ENCODE assay signal across 15 cellular contexts in the genomic region with DNA sequence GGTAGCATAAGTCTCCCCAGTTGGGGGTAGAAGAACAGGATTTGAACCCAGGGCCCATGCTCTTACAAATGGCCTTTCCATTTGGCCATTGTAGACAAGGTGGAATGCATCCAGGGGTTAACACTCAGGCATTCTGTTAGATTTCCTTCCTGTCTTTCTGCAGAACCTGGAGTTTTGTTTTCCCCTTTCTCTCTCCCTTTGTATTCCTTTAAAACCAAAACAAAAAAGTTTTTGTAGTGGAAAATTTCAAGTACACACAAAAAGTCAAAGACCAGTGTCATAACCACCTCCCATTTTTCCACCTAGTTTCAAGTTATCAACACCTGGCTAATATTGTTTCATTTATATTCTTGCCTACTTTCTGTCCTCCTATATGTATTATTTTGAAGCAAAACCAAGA. TPM values are rescaled to one million over a fixed set of nuclear protein-coding genes. Genes with fewer than 3 reads are reported as not detected.
DNase-seq lines count a peak whose midpoint lies in the region; ATAC-seq and TF ChIP-seq lines count a peak whose summit lies in the region.
"Had no signal": no experiment of that assay in that cellular context is flagged by ENCODE, and none has a peak within 500 bp of the region (broad histone marks: within the 10 kb centered on the region; RNA-seq: fewer than 3 reads in every experiment).

No MANE protein-coding gene starts in this region.

- no peak for ATAC-seq in left cardiac atrium
- ATAC-seq: HepG2 had no signal

- no peaks in the 10 kb centered on the region for H3K36me3 ChIP-seq in right atrium auricular region
- H3K36me3 ChIP-seq: BE2C had no signal

- no peaks in the 10 kb centered on the region for H3K36me3 Mint-ChIP-seq in osteocyte (ENCODE audit: unreplicated experiment)
- H3K36me3 Mint-ChIP-seq: CD4-positive, CD25-positive, alpha-beta regulatory T cell had no signal

- no peak overlapping the region for H3K4me3 Mint-ChIP-seq in osteocyte (ENCODE audit: unreplicated experiment)
- H3K4me3 Mint-ChIP-seq: CD8-positive, alpha-beta memory T cell; H9 had no signal

- H3K9me3 Mint-ChIP-seq in osteocyte (ENCODE audit: unreplicated experiment), result no peaks in the 10 kb centered on the region

- no peaks in the 10 kb centered on the region for H3K27me3 Mint-ChIP-seq in osteocyte (ENCODE audit: unreplicated experiment)

- peaks cover 37% of the 10 kb centered on the region for H3K4me1 Mint-ChIP-seq in osteocyte (ENCODE audit: unreplicated experiment)
- H3K4me1 Mint-ChIP-seq: CD4-positive, CD25-positive, alpha-beta regulatory T cell; CD8-positive, alpha-beta memory T cell had no signal

- peaks cover 0 to 5% of the 10 kb centered on the region in 2 donors for H3K9me3 ChIP-seq in right atrium auricular region
- H3K9me3 ChIP-seq: BE2C, Caco-2 had no signal

- no peak overlapping the region for H3K4me3 ChIP-seq in right atrium auricular region

- H3K4me1 ChIP-seq in right atrium auricular region, result peaks cover 0 to 9% of the 10 kb centered on the region in 2 donors
- H3K4me1 ChIP-seq: Caco-2 had no signal

- TF ChIP-seq CTCF in right atrium auricular region (IDR thresholded peaks at IDR 0.05) (no peak), osteocyte (IDR thresholded peaks at IDR 0.05) (no peak)

- peak overlapping the region; percentile 14 to 44 for H3K27ac ChIP-seq in right atrium auricular region

- no peaks in the 10 kb centered on the region for H3K27me3 ChIP-seq in right atrium auricular region
- H3K27me3 ChIP-seq: BE2C had no signal

- intact Hi-C loops in left cardiac atrium (cut with DNase I), result no loop called here

- H3K27ac Mint-ChIP-seq in osteocyte (ENCODE audit: unreplicated experiment), result peak overlapping the region; percentile 66
- H3K27ac Mint-ChIP-seq: CD4-positive, CD25-positive, alpha-beta regulatory T cell; H9 had no signal

- DNase-seq in right atrium auricular region (ENCODE audit: low spot score) (no peak), left cardiac atrium (no peak), dermis microvascular lymphatic vessel endothelial cell (ENCODE audit: low read depth in 2 of 2) (peak; percentile 90 to 95), osteocyte (ENCODE audit: extremely low spot score, unreplicated experiment) (no peak), COLO668 (lab: John Stamatoyannopoulos, UW; ENCODE audit: unreplicated experiment) (no peak), NOMO-1 (lab: John Stamatoyannopoulos, UW; ENCODE audit: unreplicated experiment in 2 of 2) (no peak)
- no peak for DNase-seq in effector CD8-positive, alpha-beta T cell (lab: John Stamatoyannopoulos, UW)
- DNase-seq: ACHN; BE2C; C1 segment of cervical spinal cord; Caco-2; CD4-positive, CD25-positive, alpha-beta regulatory T cell; CD8-positive, alpha-beta memory T cell; H9 had no signal

RNA-seq across cellular contexts. Expression of gene FRMD4B, which starts 26.0 kb away (rescaled TPM):
- total RNA-seq in right atrium auricular region (10 to 100 TPM; 30.6 to 37.8 TPM), left cardiac atrium (10 to 100 TPM; 36.7 to 38.1 TPM), dermis microvascular lymphatic vessel endothelial cell (67.8 and 122 TPM in 2 replicates), osteocyte (0.52 and 1.3 TPM in 2 replicates)

Comparison
In these comparisons a context has a peak if more than half of its experiments do, and no peak if none do; other contexts are left out.
1. DNase-seq: peak in dermis microvascular lymphatic vessel endothelial cell (2 of 2); none in right atrium auricular region (single experiment), left cardiac atrium (single experiment), osteocyte (single experiment), effector CD8-positive, alpha-beta T cell (single experiment), COLO668 (single experiment) and NOMO-1 (0 of 2).
2. RNA of gene FRMD4B, which starts 26.0 kb away (total RNA-seq): 67.8 to 122 TPM in dermis microvascular lymphatic vessel endothelial cell, 36.7 to 38.1 TPM in left cardiac atrium and 30.6 to 37.8 TPM in right atrium auricular region; 0.52 to 1.3 TPM in osteocyte; every median in the first group is over 10 times any median in the second.